9 cellular contexts compared by ENCODE assay signal in the genomic region with DNA sequence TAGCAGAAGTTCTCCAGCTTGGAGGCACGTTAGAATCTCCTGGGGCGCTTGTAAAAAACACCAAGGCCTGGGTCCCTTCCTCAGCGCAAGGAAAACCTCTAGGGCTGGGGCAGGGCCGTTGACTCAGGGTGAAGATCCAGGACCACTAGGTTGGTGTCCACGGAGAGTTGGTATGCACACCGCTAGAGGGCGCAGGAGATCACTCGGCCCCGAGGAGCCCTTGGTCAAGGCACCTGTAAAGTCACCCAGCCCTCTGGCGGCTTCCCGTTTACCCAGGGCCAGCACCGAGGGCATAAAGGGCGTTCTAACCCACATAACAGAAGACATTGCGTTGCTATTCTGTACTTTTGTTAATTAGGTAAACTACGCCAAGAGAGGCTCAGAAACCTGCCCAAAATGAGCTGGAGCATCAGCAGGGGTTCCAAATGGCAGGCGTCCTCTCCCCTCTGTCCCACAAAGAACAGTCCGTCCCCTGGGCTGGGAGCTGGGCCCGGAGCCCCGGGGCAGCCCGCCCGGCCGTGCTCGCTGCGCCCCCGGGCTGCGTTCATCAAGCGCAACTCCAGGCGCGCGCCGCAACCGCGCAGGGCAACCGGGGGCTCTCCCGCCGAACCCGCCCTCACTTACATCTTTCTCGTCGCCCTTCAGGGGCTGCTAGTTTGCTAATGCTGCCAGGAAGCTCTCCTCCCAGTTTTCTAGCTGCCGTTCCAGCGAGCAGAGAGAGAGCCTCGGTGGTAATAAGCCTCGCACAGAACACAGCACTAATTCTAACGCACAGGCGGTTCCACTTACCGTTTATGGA.
DNase-seq lines count a peak whose midpoint lies in the region; ATAC-seq and TF ChIP-seq lines count a peak whose summit lies in the region.
"Had no signal": no experiment of that assay in that cellular context is flagged by ENCODE, and none has a peak within 500 bp of the region (broad histone marks: within the 10 kb centered on the region; RNA-seq: fewer than 3 reads in every experiment).

No MANE protein-coding gene starts in this region.

- peak; percentile 60 for DNase-seq in GM12865 (ENCODE audit: low read depth)
- peak; percentile 81 for DNase-seq in left kidney (ENCODE audit: low read depth, low spot score)
- DNase-seq in superior temporal gyrus (ENCODE audit: extremely low spot score): peak; percentile 53
- DNase-seq in HCEC 1CT: no peak
- DNase-seq: naive B cell had no signal

- no peak overlapping the region for H3K9ac ChIP-seq in OCI-LY3 (ENCODE audit: low read length)

- H3K9me3 Mint-ChIP-seq in brain: peaks cover 0 to 2% (median 0%) of the 10 kb centered on the region in 5 experiments

- peaks cover 26% of the 10 kb centered on the region for H3K4me1 Mint-ChIP-seq in brain

- no peaks in the 10 kb centered on the region for H3K36me3 ChIP-seq in OCI-LY3 (replicated peaks; ENCODE audit: low read depth, low read length)

- no peaks in the 10 kb centered on the region for H4K20me1 ChIP-seq in OCI-LY3 (ENCODE audit: insufficient read depth, low read length)

- peak; percentile 91 for TF ChIP-seq CTCF in 22Rv1 (IDR thresholded peaks at IDR 0.05)
- peak; percentile 79 for TF ChIP-seq CTCF in GM12865 (IDR thresholded peaks at IDR 0.05; ENCODE audit: insufficient read depth, low read depth, low read length, missing control alignments)
- peak; percentile 73 for TF ChIP-seq CTCF in OCI-LY3 (IDR thresholded peaks at IDR 0.05; ENCODE audit: low read depth, low read length)
- TF ChIP-seq CTCF in brain (conservative IDR thresholded peaks at IDR 0.05): peak; percentile 55 to 87

- no peak overlapping the region for H3K4me2 ChIP-seq in OCI-LY3 (ENCODE audit: low read length)

- H3K27ac Mint-ChIP-seq in brain: peak overlapping the region in 1 of 5 experiments; percentile 69
- H3K27ac Mint-ChIP-seq: naive B cell had no signal

- H3K79me2 ChIP-seq in OCI-LY3 (ENCODE audit: low read length): no peaks in the 10 kb centered on the region

- no peaks in the 10 kb centered on the region for H3K36me3 Mint-ChIP-seq in brain
- H3K36me3 Mint-ChIP-seq: naive B cell had no signal

- peak; percentile 67 for ATAC-seq in HG03095 (IDR thresholded peaks at IDR 0.05; ENCODE audit: unreplicated experiment)

- peak overlapping the region; percentile 76 to 87 (median 82) for H3K4me3 Mint-ChIP-seq in brain

- H3K27ac ChIP-seq in 22Rv1 (no peak overlapping the region), OCI-LY3 (ENCODE audit: low read length) (no peak overlapping the region)

- peaks cover 36% of the 10 kb centered on the region for H3K27me3 Mint-ChIP-seq in brain

- H2AFZ ChIP-seq in OCI-LY3 (ENCODE audit: low read depth, low read length): no peak overlapping the region

- H3K27me3 ChIP-seq in OCI-LY3 (ENCODE audit: low read depth, low read length): peaks cover 9% of the 10 kb centered on the region

- H3K4me3 ChIP-seq in GM12865 (ENCODE audit: low read depth, low read length) (no peak overlapping the region), OCI-LY3 (ENCODE audit: low read length) (no peak overlapping the region)

- no peaks in the 10 kb centered on the region for H3K4me1 ChIP-seq in OCI-LY3 (ENCODE audit: low read length)

- no peaks in the 10 kb centered on the region for H3K9me3 ChIP-seq in OCI-LY3 (ENCODE audit: insufficient read depth, low read length)
